24 cellular contexts compared by ENCODE assay signal in the genomic region with DNA sequence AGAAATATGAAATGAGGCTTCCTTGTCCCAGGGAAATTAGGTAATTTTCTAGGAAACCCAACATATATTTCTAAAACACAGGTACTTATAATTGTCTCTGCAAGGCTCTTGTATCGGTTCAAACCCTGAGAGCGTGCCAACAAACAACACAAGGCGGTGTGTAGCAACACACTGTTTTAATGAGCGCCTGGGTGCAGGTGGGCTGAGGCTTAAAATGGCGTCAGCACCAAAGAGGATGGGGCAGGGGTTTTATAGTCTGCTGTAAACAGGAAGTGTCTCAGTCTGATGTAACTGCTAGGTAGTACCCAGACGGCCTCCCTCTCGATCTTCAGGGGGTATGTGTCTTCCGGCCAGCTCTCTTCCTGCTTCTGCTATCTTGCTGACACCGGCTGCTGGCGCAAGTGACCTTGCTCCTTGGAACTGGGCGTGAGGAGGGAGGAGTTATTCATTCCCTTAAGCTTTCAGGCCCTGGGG.
DNase-seq lines count a peak whose midpoint lies in the region; ATAC-seq, FAIRE-seq and TF ChIP-seq lines count a peak whose summit lies in the region.
"Had no signal": no experiment of that assay in that cellular context is flagged by ENCODE, and none has a peak within 500 bp of the region (broad histone marks: within the 10 kb centered on the region; RNA-seq: fewer than 3 reads in every experiment).

No MANE protein-coding gene starts in this region.

- no peak for FAIRE-seq in pancreas (lab: Jason Lieb, UNC)
- FAIRE-seq: A204.1, islet of Langerhans, RCC 7860 had no signal

- WGBS in endodermal cell (ENCODE audit: insufficient coverage in 1 of 2, insufficient read length in 1 of 2), 2 experiments: 75 to 81% methylated on average over 6 to 11 of the region's 11 CpGs
- 58 to 65% methylated on average over 11 of the region's 11 CpGs for WGBS in pancreas, 2 donors

- intact Hi-C loops in pancreas (cut with DNase I): no loop called here
- intact Hi-C loops in CD4-positive, alpha-beta memory T cell (cut with micrococcal nuclease): no loop called here

- no peaks in the 10 kb centered on the region for H3K36me3 Mint-ChIP-seq in activated naive CD8-positive, alpha-beta T cell treated with anti-CD3 and anti-CD28 coated beads, Interleukin-2, amount 10 ng/mL, durations not matched to agents 7 days and 5 days
- no peaks in the 10 kb centered on the region for H3K36me3 Mint-ChIP-seq in activated naive CD8-positive, alpha-beta T cell treated with anti-CD3 and anti-CD28 coated beads, Interleukin-2, amount 50 U/mL, for 24 hours (ENCODE audit: low read depth)
- peaks cover 7% of the 10 kb centered on the region for H3K36me3 Mint-ChIP-seq in endodermal cell (ENCODE audit: low read depth)
- H3K36me3 Mint-ChIP-seq in CD4-positive, alpha-beta memory T cell: peaks cover 0 to 4% of the 10 kb centered on the region in 2 donors

- no peak overlapping the region for H3K4me3 Mint-ChIP-seq in activated naive CD8-positive, alpha-beta T cell treated with anti-CD3 and anti-CD28 coated beads, Interleukin-2, amount 10 ng/mL, durations not matched to agents 7 days and 5 days
- no peak overlapping the region for H3K4me3 Mint-ChIP-seq in activated naive CD8-positive, alpha-beta T cell treated with anti-CD3 and anti-CD28 coated beads, Interleukin-2, amount 50 U/mL, for 24 hours
- H3K4me3 Mint-ChIP-seq in endodermal cell: no peak overlapping the region
- H3K4me3 Mint-ChIP-seq in CD4-positive, alpha-beta memory T cell: no peak overlapping the region
- H3K4me3 Mint-ChIP-seq: activated T-helper 17 cell treated with anti-CD3 and anti-CD28 coated beads, Interleukin-2, amount 50 U/mL, for 72 hours; naive thymus-derived CD8-positive, alpha-beta T cell had no signal

- TF ChIP-seq CTCF in endodermal cell (conservative IDR thresholded peaks at IDR 0.05): no peak
- TF ChIP-seq CTCF in pancreas (IDR thresholded peaks at IDR 0.05): no peak

- no peak for DNase-seq in activated naive CD8-positive, alpha-beta T cell treated with anti-CD3 and anti-CD28 coated beads, Interleukin-2, amount 10 ng/mL, durations not matched to agents 7 days and 5 days
- DNase-seq in activated naive CD8-positive, alpha-beta T cell treated with anti-CD3 and anti-CD28 coated beads, Interleukin-2, amount 50 U/mL, for 24 hours: no peak
- DNase-seq in OCI-M1 (lab: John Stamatoyannopoulos, UW): peak; percentile 92
- peak; percentile 59 for DNase-seq in endodermal cell
- DNase-seq in pancreas: peak in 4 of 6 donors; percentile 41 to 65 (median 57)
- no peak for DNase-seq in CD4-positive, alpha-beta memory T cell
- DNase-seq in NCI-H510A (lab: John Stamatoyannopoulos, UW): no peak
- DNase-seq: Calu3; cortex of kidney; naive thymus-derived CD8-positive, alpha-beta T cell; NCI-H1092; NCI-H2029; NCI-H226; SK-N-SH; stimulated activated CD4-positive, alpha-beta T cell treated with anti-CD3 and anti-CD28 coated beads, Interleukin-15, amount 100 ng/mL, for 24 hours; T1000 had no signal

- H3K27ac ChIP-seq in endodermal cell (ENCODE audit: low read depth, low read length) (no peak overlapping the region), pancreas (no peak overlapping the region)
- no peak overlapping the region for H3K27ac ChIP-seq in CD4-positive, alpha-beta memory T cell (ENCODE audit: low read depth, low read length)
- H3K27ac ChIP-seq: breast epithelium, HL-60, right atrium auricular region had no signal

- POLR2A ChIA-PET in activated naive CD8-positive, alpha-beta T cell treated with anti-CD3 and anti-CD28 coated beads, Interleukin-2, amount 10 ng/mL, durations not matched to agents 7 days and 5 days (lab: Charles Lee): no interaction called here
- POLR2A ChIA-PET in CD4-positive, alpha-beta memory T cell (lab: Charles Lee; ENCODE audit: partially characterized antibody): no interaction called here

- CTCF ChIA-PET in CD4-positive, alpha-beta memory T cell (lab: Charles Lee; ENCODE audit: partially characterized antibody): no interaction called here

- peak overlapping the region; percentile 24 for H3K27ac Mint-ChIP-seq in activated naive CD8-positive, alpha-beta T cell treated with anti-CD3 and anti-CD28 coated beads, Interleukin-2, amount 10 ng/mL, durations not matched to agents 7 days and 5 days
- no peak overlapping the region for H3K27ac Mint-ChIP-seq in activated naive CD8-positive, alpha-beta T cell treated with anti-CD3 and anti-CD28 coated beads, Interleukin-2, amount 50 U/mL, for 24 hours
- H3K27ac Mint-ChIP-seq in endodermal cell: peak overlapping the region; percentile 80
- H3K27ac Mint-ChIP-seq in CD4-positive, alpha-beta memory T cell: no peak overlapping the region
- H3K27ac Mint-ChIP-seq: activated T-helper 17 cell treated with anti-CD3 and anti-CD28 coated beads, Interleukin-2, amount 50 U/mL, for 72 hours had no signal

- peak overlapping the region; percentile 56 for H3K4me3 ChIP-seq in endodermal cell (ENCODE audit: low read length)
- peak overlapping the region in 1 of 4 donors; percentile 9 for H3K4me3 ChIP-seq in pancreas
- H3K4me3 ChIP-seq in CD4-positive, alpha-beta memory T cell (ENCODE audit: low read length in 2 of 2): no peak overlapping the region
- H3K4me3 ChIP-seq: breast epithelium, right atrium auricular region had no signal

- peaks cover 2% of the 10 kb centered on the region for H3K9me3 Mint-ChIP-seq in activated naive CD8-positive, alpha-beta T cell treated with anti-CD3 and anti-CD28 coated beads, Interleukin-2, amount 10 ng/mL, durations not matched to agents 7 days and 5 days
- peaks cover 4% of the 10 kb centered on the region for H3K9me3 Mint-ChIP-seq in activated naive CD8-positive, alpha-beta T cell treated with anti-CD3 and anti-CD28 coated beads, Interleukin-2, amount 50 U/mL, for 24 hours
- peaks cover 10% of the 10 kb centered on the region for H3K9me3 Mint-ChIP-seq in endodermal cell
- H3K9me3 Mint-ChIP-seq in CD4-positive, alpha-beta memory T cell: peaks cover 0 to 9% (median 1%) of the 10 kb centered on the region in 8 donors
- H3K9me3 Mint-ChIP-seq: activated T-helper 17 cell treated with anti-CD3 and anti-CD28 coated beads, Interleukin-2, amount 50 U/mL, for 72 hours had no signal

- H3K9me3 ChIP-seq in endodermal cell (ENCODE audit: control insufficient read depth, low read length) (peaks cover 20% of the 10 kb centered on the region), pancreas (no peaks in the 10 kb centered on the region)
- no peaks in the 10 kb centered on the region for H3K9me3 ChIP-seq in CD4-positive, alpha-beta memory T cell (ENCODE audit: control insufficient read depth in 1 of 2, low read length in 2 of 2)
- H3K9me3 ChIP-seq: breast epithelium, right atrium auricular region, SK-N-SH had no signal

- H3K36me3 ChIP-seq in endodermal cell (ENCODE audit: control insufficient read depth, insufficient read depth, low read length): peaks cover 15% of the 10 kb centered on the region
- no peaks in the 10 kb centered on the region for H3K36me3 ChIP-seq in pancreas
- H3K36me3 ChIP-seq in CD4-positive, alpha-beta memory T cell (ENCODE audit: insufficient read depth, low read length): no peaks in the 10 kb centered on the region
- H3K36me3 ChIP-seq: breast epithelium, right atrium auricular region had no signal

- H3K27me3 Mint-ChIP-seq in activated naive CD8-positive, alpha-beta T cell treated with anti-CD3 and anti-CD28 coated beads, Interleukin-2, amount 10 ng/mL, durations not matched to agents 7 days and 5 days: no peaks in the 10 kb centered on the region
- peaks cover 2% of the 10 kb centered on the region for H3K27me3 Mint-ChIP-seq in activated naive CD8-positive, alpha-beta T cell treated with anti-CD3 and anti-CD28 coated beads, Interleukin-2, amount 50 U/mL, for 24 hours
- no peaks in the 10 kb centered on the region for H3K27me3 Mint-ChIP-seq in endodermal cell (ENCODE audit: insufficient read depth)
- no peaks in the 10 kb centered on the region for H3K27me3 Mint-ChIP-seq in CD4-positive, alpha-beta memory T cell
- H3K27me3 Mint-ChIP-seq: activated T-helper 17 cell treated with anti-CD3 and anti-CD28 coated beads, Interleukin-2, amount 50 U/mL, for 72 hours; naive thymus-derived CD8-positive, alpha-beta T cell had no signal

- H3K4me1 ChIP-seq in endodermal cell (ENCODE audit: control insufficient read depth, insufficient read depth, low read length) (peaks cover 3% of the 10 kb centered on the region), pancreas (peaks cover 0 to 12% (median 9%) of the 10 kb centered on the region in 3 donors)
- no peaks in the 10 kb centered on the region for H3K4me1 ChIP-seq in CD4-positive, alpha-beta memory T cell (ENCODE audit: insufficient read depth, low read length)

- no peaks in the 10 kb centered on the region for H3K4me1 Mint-ChIP-seq in activated naive CD8-positive, alpha-beta T cell treated with anti-CD3 and anti-CD28 coated beads, Interleukin-2, amount 10 ng/mL, durations not matched to agents 7 days and 5 days
- no peaks in the 10 kb centered on the region for H3K4me1 Mint-ChIP-seq in activated naive CD8-positive, alpha-beta T cell treated with anti-CD3 and anti-CD28 coated beads, Interleukin-2, amount 50 U/mL, for 24 hours
- peaks cover 69% of the 10 kb centered on the region for H3K4me1 Mint-ChIP-seq in endodermal cell
- H3K4me1 Mint-ChIP-seq in CD4-positive, alpha-beta memory T cell: no peaks in the 10 kb centered on the region
- H3K4me1 Mint-ChIP-seq: activated T-helper 17 cell treated with anti-CD3 and anti-CD28 coated beads, Interleukin-2, amount 50 U/mL, for 72 hours had no signal

- H3K27me3 ChIP-seq in endodermal cell (ENCODE audit: control insufficient read depth, insufficient read depth, low read length, poor library complexity, severe bottlenecking) (no peaks in the 10 kb centered on the region), pancreas (no peaks in the 10 kb centered on the region)
- no peaks in the 10 kb centered on the region for H3K27me3 ChIP-seq in CD4-positive, alpha-beta memory T cell (ENCODE audit: insufficient read depth, low read length)
- H3K27me3 ChIP-seq: breast epithelium, right atrium auricular region had no signal

- no peak overlapping the region for H3K9ac ChIP-seq in endodermal cell (ENCODE audit: extremely low read depth, low read length, poor library complexity, severe bottlenecking)
- H3K9ac ChIP-seq: SK-N-SH had no signal

- no peak for ATAC-seq in activated naive CD8-positive, alpha-beta T cell treated with anti-CD3 and anti-CD28 coated beads, Interleukin-2, amount 10 ng/mL, durations not matched to agents 7 days and 5 days (ENCODE audit: low read depth)
- ATAC-seq in activated naive CD8-positive, alpha-beta T cell treated with anti-CD3 and anti-CD28 coated beads, Interleukin-2, amount 50 U/mL, for 24 hours: no peak
- ATAC-seq in pancreas (peak; percentile 44 to 85 (median 80)), GM21423 (IDR thresholded peaks at IDR 0.05; ENCODE audit: unreplicated experiment) (no peak)
- ATAC-seq: activated T-helper 17 cell treated with anti-CD3 and anti-CD28 coated beads, Interleukin-2, amount 50 U/mL, for 72 hours; naive thymus-derived CD8-positive, alpha-beta T cell had no signal

Comparison
In these comparisons a context has a peak if more than half of its experiments do, and no peak if none do; other contexts are left out.
1. H3K27ac Mint-ChIP-seq: peak in activated naive CD8-positive, alpha-beta T cell treated with anti-CD3 and anti-CD28 coated beads, Interleukin-2, amount 10 ng/mL, durations not matched to agents 7 days and 5 days (single experiment) and endodermal cell (single experiment); none in activated naive CD8-positive, alpha-beta T cell treated with anti-CD3 and anti-CD28 coated beads, Interleukin-2, amount 50 U/mL, for 24 hours (single experiment) and CD4-positive, alpha-beta memory T cell (0 of 7).
2. ATAC-seq: peak in pancreas (4 of 4); none in activated naive CD8-positive, alpha-beta T cell treated with anti-CD3 and anti-CD28 coated beads, Interleukin-2, amount 10 ng/mL, durations not matched to agents 7 days and 5 days (single experiment), activated naive CD8-positive, alpha-beta T cell treated with anti-CD3 and anti-CD28 coated beads, Interleukin-2, amount 50 U/mL, for 24 hours (single experiment) and GM21423 (single experiment).
3. DNase-seq: peak in OCI-M1 (single experiment), endodermal cell (single experiment) and pancreas (4 of 6); none in activated naive CD8-positive, alpha-beta T cell treated with anti-CD3 and anti-CD28 coated beads, Interleukin-2, amount 10 ng/mL, durations not matched to agents 7 days and 5 days (single experiment), activated naive CD8-positive, alpha-beta T cell treated with anti-CD3 and anti-CD28 coated beads, Interleukin-2, amount 50 U/mL, for 24 hours (single experiment), CD4-positive, alpha-beta memory T cell (0 of 5) and NCI-H510A (single experiment).